In the genomic region with DNA sequence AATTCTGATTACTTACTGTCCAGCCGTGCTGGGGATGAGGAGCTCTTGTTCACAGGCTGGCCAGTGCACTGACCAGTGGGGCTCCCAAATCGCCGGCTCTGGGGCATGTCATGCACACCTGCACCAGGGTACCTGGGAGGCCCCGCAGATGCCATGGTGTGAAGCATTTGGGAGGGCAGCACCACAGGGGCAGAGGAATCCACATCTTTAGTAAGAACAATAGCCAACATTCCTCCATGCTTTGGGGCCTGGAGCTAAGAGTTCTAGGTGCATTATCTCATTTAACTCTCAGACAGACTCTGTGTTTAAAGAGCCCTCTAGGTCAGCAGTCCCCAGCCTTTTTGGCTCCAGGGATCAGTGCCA, we compare ENCODE assay signal across 20 cellular contexts.
"Had no signal": no experiment of that assay in that cellular context is flagged by ENCODE, and none has a peak within 500 bp of the region (broad histone marks: within the 10 kb centered on the region; RNA-seq: fewer than 3 reads in every experiment).

No MANE protein-coding gene starts in this region.

- H3K4me3 ChIP-seq: prostate gland, tibial nerve, uterus had no signal

- H3K36me3 ChIP-seq: prostate gland, tibial nerve, uterus had no signal

- DNase-seq: activated B cell treated with CpG ODN at 0.5 μM for 24 hours; activated CD4-positive, alpha-beta T cell treated with anti-CD3 and anti-CD28 coated beads for 36 hours; activated CD4-positive, alpha-beta T cell treated with anti-CD3 and anti-CD28 coated beads, Interleukin-2, amount 50 U/mL, for 4 hours; activated naive CD4-positive, alpha-beta T cell; activated naive CD8-positive, alpha-beta T cell treated with anti-CD3 and anti-CD28 coated beads for 36 hours; activated T-cell treated with anti-CD3 and anti-CD28 coated beads, Interleukin-2, amount 50 U/mL, for 24 hours; central memory CD4-positive, alpha-beta T cell; hippocampal formation; mesenchymal stem cell; naive B cell; stimulated activated CD4-positive, alpha-beta T cell treated with anti-CD3 and anti-CD28 coated beads, Interleukin-4, amount 100 ng/mL, for 24 hours; substantia nigra; T-helper 17 cell; uterus had no signal

- H3K27ac ChIP-seq: prostate gland, uterus had no signal

- H3K4me1 ChIP-seq: prostate gland, uterus had no signal

- H3K4me1 Mint-ChIP-seq: activated B cell treated with CpG ODN at 0.5 μM for 24 hours; activated CD4-positive, alpha-beta T cell treated with anti-CD3 and anti-CD28 coated beads for 36 hours; activated naive CD8-positive, alpha-beta T cell treated with anti-CD3 and anti-CD28 coated beads for 36 hours; activated T-helper 17 cell treated with anti-CD3 and anti-CD28 coated beads, Interleukin-2, amount 50 U/mL, for 72 hours; naive B cell; T-helper 17 cell had no signal

- H3K27ac Mint-ChIP-seq: activated B cell treated with CpG ODN at 0.5 μM for 24 hours; activated CD4-positive, alpha-beta T cell treated with anti-CD3 and anti-CD28 coated beads for 36 hours; activated naive CD8-positive, alpha-beta T cell treated with anti-CD3 and anti-CD28 coated beads for 36 hours; activated T-cell treated with anti-CD3 and anti-CD28 coated beads, Interleukin-2, amount 50 U/mL, for 24 hours; activated T-helper 17 cell treated with anti-CD3 and anti-CD28 coated beads, Interleukin-2, amount 50 U/mL, for 72 hours; stimulated activated naive CD8-positive, alpha-beta T cell treated with anti-CD3 and anti-CD28 coated beads, Interleukin-15, Interleukin-2, amounts not matched to agents 100 ng/mL and 50 ng/mL, for 24 hours; T-helper 17 cell had no signal

- H3K4me3 Mint-ChIP-seq: activated B cell treated with CpG ODN at 0.5 μM for 24 hours; activated CD4-positive, alpha-beta T cell treated with anti-CD3 and anti-CD28 coated beads for 36 hours; activated naive CD8-positive, alpha-beta T cell treated with anti-CD3 and anti-CD28 coated beads for 36 hours; activated T-cell treated with anti-CD3 and anti-CD28 coated beads, Interleukin-2, amount 50 U/mL, for 24 hours; activated T-helper 17 cell treated with anti-CD3 and anti-CD28 coated beads, Interleukin-2, amount 50 U/mL, for 72 hours; stimulated activated naive CD8-positive, alpha-beta T cell treated with anti-CD3 and anti-CD28 coated beads, Interleukin-15, Interleukin-2, amounts not matched to agents 100 ng/mL and 50 ng/mL, for 24 hours; T-helper 17 cell had no signal

- FAIRE-seq: astrocyte, colon had no signal

- H3K9me3 ChIP-seq: prostate gland, tibial nerve, uterus had no signal

- H3K9me3 Mint-ChIP-seq: activated B cell treated with CpG ODN at 0.5 μM for 24 hours; activated naive CD8-positive, alpha-beta T cell treated with anti-CD3 and anti-CD28 coated beads for 36 hours; activated T-cell treated with anti-CD3 and anti-CD28 coated beads, Interleukin-2, amount 50 U/mL, for 24 hours; activated T-helper 17 cell treated with anti-CD3 and anti-CD28 coated beads, Interleukin-2, amount 50 U/mL, for 72 hours; stimulated activated naive CD8-positive, alpha-beta T cell treated with anti-CD3 and anti-CD28 coated beads, Interleukin-15, Interleukin-2, amounts not matched to agents 100 ng/mL and 50 ng/mL, for 24 hours had no signal

- H3K36me3 Mint-ChIP-seq: activated naive CD8-positive, alpha-beta T cell treated with anti-CD3 and anti-CD28 coated beads for 36 hours; naive B cell had no signal
